In the genomic region with DNA sequence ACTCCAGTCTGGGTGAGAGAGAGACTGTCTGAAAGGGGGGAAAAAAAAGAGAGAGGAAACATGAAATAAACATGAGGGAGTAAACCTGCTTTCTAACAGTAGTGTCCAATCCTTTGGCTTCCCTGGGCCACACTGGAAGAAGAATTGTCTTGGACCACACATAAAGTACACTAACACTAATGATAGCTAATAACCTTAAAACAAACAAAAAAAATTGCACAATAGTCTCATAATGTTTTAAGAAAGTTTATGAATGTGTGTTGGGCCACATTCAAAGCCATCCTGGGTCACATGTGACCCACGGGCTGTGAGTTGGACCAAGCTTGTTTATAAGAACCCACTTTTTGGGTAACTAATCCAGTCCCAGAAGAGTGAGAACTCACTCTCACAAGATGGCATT, we compare ENCODE assay signal across 16 cellular contexts. TPM values are rescaled to one million over a fixed set of nuclear protein-coding genes. Genes with fewer than 3 reads are reported as not detected.
DNase-seq lines count a peak whose midpoint lies in the region; ATAC-seq and TF ChIP-seq lines count a peak whose summit lies in the region.
"Had no signal": no experiment of that assay in that cellular context is flagged by ENCODE, and none has a peak within 500 bp of the region (broad histone marks: within the 10 kb centered on the region; RNA-seq: fewer than 3 reads in every experiment).

No MANE protein-coding gene starts in this region.

- H3K27me3 ChIP-seq in CD4-positive, alpha-beta T cell (ENCODE audit: control insufficient read depth, insufficient read depth, low read length) = no peaks in the 10 kb centered on the region
- no peaks in the 10 kb centered on the region for H3K27me3 ChIP-seq in testis
- H3K27me3 ChIP-seq: neural progenitor cell had no signal

- 60 to 74% methylated on average over 1 of the region's 1 CpG for WGBS in testis, 2 donors

- H3K36me3 Mint-ChIP-seq in CD4-positive, alpha-beta T cell (ENCODE audit: low read depth) = peaks cover 18% of the 10 kb centered on the region
- H3K36me3 Mint-ChIP-seq in T-helper 17 cell (ENCODE audit: low read depth) (no peaks in the 10 kb centered on the region), memory B cell (no peaks in the 10 kb centered on the region)

- H3K27ac Mint-ChIP-seq in CD4-positive, alpha-beta T cell = peak overlapping the region; percentile 45
- H3K27ac Mint-ChIP-seq in T-helper 17 cell (peak overlapping the region; percentile 88), memory B cell (peak overlapping the region; percentile 99)
- H3K27ac Mint-ChIP-seq: neural progenitor cell had no signal

- H3K9me3 ChIP-seq in CD4-positive, alpha-beta T cell (ENCODE audit: control insufficient read depth, low read length) = no peaks in the 10 kb centered on the region
- no peaks in the 10 kb centered on the region for H3K9me3 ChIP-seq in T-helper 17 cell (ENCODE audit: control insufficient read depth, low read length, poor library complexity, severe bottlenecking)
- no peaks in the 10 kb centered on the region for H3K9me3 ChIP-seq in testis

- H3K4me1 ChIP-seq in testis = no peaks in the 10 kb centered on the region
- H3K4me1 ChIP-seq: neural progenitor cell had no signal

- no peaks in the 10 kb centered on the region for H3K27me3 Mint-ChIP-seq in CD4-positive, alpha-beta T cell
- H3K27me3 Mint-ChIP-seq in T-helper 17 cell (no peaks in the 10 kb centered on the region), memory B cell (no peaks in the 10 kb centered on the region)

- intact Hi-C loops in CD4-positive, alpha-beta T cell (cut with DNase I, micrococcal nuclease) = no loop called here
- intact Hi-C loops in testis (cut with DNase I; ENCODE audit: low total_unique reads) = no loop called here

- POLR2A ChIA-PET in CD4-positive, alpha-beta T cell (lab: Charles Lee) = no interaction called here
- POLR2A ChIA-PET in GM10248 (lab: Yijun Ruan, JAX) = no interaction called here

- H3K9me3 Mint-ChIP-seq in CD4-positive, alpha-beta T cell = no peaks in the 10 kb centered on the region
- H3K9me3 Mint-ChIP-seq in memory B cell = no peaks in the 10 kb centered on the region
- H3K9me3 Mint-ChIP-seq: neural progenitor cell had no signal

- no peak for TF ChIP-seq POLR2A in testis (IDR thresholded peaks at IDR 0.05)

- H3K36me3 ChIP-seq in testis (ENCODE audit: low read depth, missing control alignments) = no peaks in the 10 kb centered on the region
- H3K36me3 ChIP-seq: neural progenitor cell had no signal

- no peak for ATAC-seq in CD4-positive, alpha-beta T cell (ENCODE audit: poor library complexity)
- ATAC-seq in T-helper 17 cell (no peak), memory B cell (ENCODE audit: low read depth) (no peak)

- no peak for DNase-seq in CD4-positive, alpha-beta T cell
- DNase-seq in T-helper 17 cell (no peak), memory B cell (ENCODE audit: low spot score in 2 of 2) (no peak), hepatic stellate cell (ENCODE audit: low spot score) (no peak), testis (no peak), GM10248 (ENCODE audit: extremely low spot score) (no peak), dedifferentiated amniotic fluid mesenchymal stem cell (ENCODE audit: extremely low spot score) (no peak)
- DNase-seq: activated effector memory CD4-positive, alpha-beta T cell treated with anti-CD3 and anti-CD28 coated beads, Interleukin-2, amount 50 U/mL, for 16 hours; cortex of kidney; DMS153; mammary epithelial cell; NCI-H187 treated with DMSO at 0.1 percent for 48 hours; NCI-H446 treated with DMSO at 0.1 percent for 48 hours; retina had no signal

- no peak overlapping the region for H3K4me3 ChIP-seq in testis
- H3K4me3 ChIP-seq: neural progenitor cell had no signal

- H3K27ac ChIP-seq in 22Rv1 (peak overlapping the region; percentile 25; the same call in 1 of the 2 replicates), testis (peak overlapping the region in 1 of 2 donors; percentile 3)
- H3K27ac ChIP-seq in CD4-positive, alpha-beta T cell (ENCODE audit: low read depth, low read length) = no peak overlapping the region
- H3K27ac ChIP-seq: neural progenitor cell had no signal

- H3K4me3 Mint-ChIP-seq in CD4-positive, alpha-beta T cell = no peak overlapping the region
- H3K4me3 Mint-ChIP-seq in T-helper 17 cell (no peak overlapping the region), memory B cell (no peak overlapping the region)
- H3K4me3 Mint-ChIP-seq: neural progenitor cell had no signal

- CTCF ChIA-PET in CD4-positive, alpha-beta T cell (lab: Charles Lee) = no interaction called here
- CTCF ChIA-PET in GM10248 (lab: Yijun Ruan, JAX) = interaction anchor here (0.8 to 3.1 kb wide), 4 partner anchors 9 to 319 kb away, joined by 3 to 11 read pairs (median 6); no protein-coding TSS in a partner anchor

- H3K4me1 Mint-ChIP-seq in CD4-positive, alpha-beta T cell (ENCODE audit: low read depth) = peaks cover 67% of the 10 kb centered on the region
- peaks cover 33% of the 10 kb centered on the region for H3K4me1 Mint-ChIP-seq in T-helper 17 cell
- H3K4me1 Mint-ChIP-seq in memory B cell = peaks cover 25% of the 10 kb centered on the region

- TF ChIP-seq CTCF in 22Rv1 (IDR thresholded peaks at IDR 0.05) (no peak), testis (IDR thresholded peaks at IDR 0.05) (no peak), GM10248 (IDR thresholded peaks at IDR 0.05; ENCODE audit: control extremely low read depth, extremely low read depth, low read depth, missing control alignments) (no peak)
- no peak for TF ChIP-seq CTCF in CD4-positive, alpha-beta T cell (IDR thresholded peaks at IDR 0.05)

RNA-seq across cellular contexts. Expression of a gene that starts 30.3 kb away (rescaled TPM):
- total RNA-seq in CD4-positive, alpha-beta T cell = 10 to 100 TPM; 80.0 to 80.6 TPM
- total RNA-seq in T-helper 17 cell = 100 to 1,000 TPM; 102 to 109 TPM
- total RNA-seq in testis = 10 to 100 TPM; 61.3 to 61.7 TPM
- 20.7 TPM for polyA plus RNA-seq in testis (ENCODE audit: insufficient read depth, low read depth, low replicate concordance)

Comparison
In these comparisons a context has a peak if more than half of its experiments do, and no peak if none do; other contexts are left out.
1. H3K27ac Mint-ChIP-seq: peak in every context shown above with its lines; median percentile 99 in memory B cell; 88 in T-helper 17 cell; 45 in CD4-positive, alpha-beta T cell.